33 cellular contexts compared by ENCODE assay signal in the genomic region with DNA sequence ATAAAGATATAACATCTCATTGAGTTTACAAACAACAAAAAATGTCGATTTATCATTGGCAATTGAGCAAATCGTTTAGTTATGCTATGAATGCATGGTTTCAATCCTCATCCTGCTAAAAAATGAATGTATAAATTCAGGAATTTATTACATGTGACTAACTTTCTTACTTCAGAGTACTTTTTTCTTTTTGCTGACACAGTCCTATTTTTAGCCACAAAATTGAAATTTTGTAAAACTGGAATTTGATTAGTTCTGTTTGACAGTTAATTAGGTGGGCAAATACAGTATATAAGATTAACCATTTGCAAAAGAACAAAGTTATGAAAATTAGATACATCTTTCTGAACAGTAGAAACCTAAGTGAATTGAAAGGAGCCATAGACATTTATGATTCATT.
DNase-seq lines count a peak whose midpoint lies in the region; ATAC-seq, FAIRE-seq and TF ChIP-seq lines count a peak whose summit lies in the region.
"Had no signal": no experiment of that assay in that cellular context is flagged by ENCODE, and none has a peak within 500 bp of the region (broad histone marks: within the 10 kb centered on the region; RNA-seq: fewer than 3 reads in every experiment).

No MANE protein-coding gene starts in this region.

- in situ Hi-C loops in HepG2 (cut with HindIII; ENCODE audit: extremely low pct_ligation_motif_present, low pct_unique_long_range_greater_than_20kb) (no loop called here), IMR-90 (cut with MboI; ENCODE audit: low sequenced_read_pairs) (no loop called here), K562 (cut with MboI) (no loop called here)

- H3K36me3 ChIP-seq in HepG2 (replicated peaks in 1 of 2; ENCODE audit: control insufficient read depth in 1 of 2, insufficient read depth in 2 of 2, low read length in 2 of 2) (no peaks in the 10 kb centered on the region), right lobe of liver (no peaks in the 10 kb centered on the region), IMR-90 (ENCODE audit: control insufficient read depth, insufficient read depth, low read length) (no peaks in the 10 kb centered on the region), K562 (ENCODE audit: control insufficient read depth, insufficient read depth, low read length) (no peaks in the 10 kb centered on the region)
- H3K36me3 ChIP-seq: BE2C; BLaER1; BLaER1 treated with 17β-estradiol and CSF1 and Interleukin-3, amounts not matched to agents 10 nM and 100 nM had no signal

- no peak overlapping the region for H3K4me3 ChIP-seq in HepG2 (replicated peaks in 1 of 3; ENCODE audit: insufficient read depth in 1 of 3, low read depth in 2 of 3, low read length in 3 of 3)
- no peak overlapping the region for H3K4me3 ChIP-seq in right lobe of liver
- no peak overlapping the region for H3K4me3 ChIP-seq in A549
- H3K4me3 ChIP-seq in IMR-90 (ENCODE audit: insufficient read depth, low read depth, low read length): no peak overlapping the region
- H3K4me3 ChIP-seq in K562: no peak overlapping the region
- H3K4me3 ChIP-seq: BLaER1; BLaER1 treated with 17β-estradiol and CSF1 and Interleukin-3, amounts not matched to agents 10 nM and 100 nM had no signal

- no peaks in the 10 kb centered on the region for H4K20me1 ChIP-seq in HepG2 (ENCODE audit: insufficient read depth, low read length)
- no peaks in the 10 kb centered on the region for H4K20me1 ChIP-seq in IMR-90 (ENCODE audit: insufficient read depth, low read length)
- H4K20me1 ChIP-seq in K562 (replicated peaks; ENCODE audit: control insufficient read depth, insufficient read depth, low read length): no peaks in the 10 kb centered on the region
- H4K20me1 ChIP-seq: BLaER1; BLaER1 treated with 17β-estradiol and CSF1 and Interleukin-3, amounts not matched to agents 10 nM and 100 nM had no signal

- TF ChIP-seq POLR2A in HepG2 (IDR thresholded peaks at IDR 0.05; ENCODE audit: insufficient read depth in 1 of 2, low read depth in 2 of 2, low read length in 2 of 2): no peak
- TF ChIP-seq POLR2A in right lobe of liver (IDR thresholded peaks at IDR 0.05): no peak
- no peak for TF ChIP-seq POLR2A in A549 (IDR thresholded peaks at IDR 0.05; ENCODE audit: low read length)
- TF ChIP-seq POLR2A in IMR-90 (IDR thresholded peaks at IDR 0.05; ENCODE audit: low read depth, low read length): no peak
- TF ChIP-seq POLR2A in K562 (conservative IDR thresholded peaks at IDR 0.05): no peak

- H4K5ac ChIP-seq in IMR-90 (ENCODE audit: low read depth, low read length): no peak overlapping the region

- H3K18ac ChIP-seq in IMR-90 (ENCODE audit: low read depth, low read length): no peak overlapping the region

- ATAC-seq in HepG2 (no peak), right lobe of liver (no peak), A549 (no peak), IMR-90 (ENCODE audit: low read depth) (no peak), K562 (no peak)
- ATAC-seq: CD8-positive, alpha-beta T cell had no signal

- H2AK9ac ChIP-seq in IMR-90 (replicated peaks; ENCODE audit: low read depth, low read length, poor library complexity): no peak overlapping the region

- no peak overlapping the region for H2AK5ac ChIP-seq in IMR-90 (ENCODE audit: low read depth, low read length)

- H3K27me3 ChIP-seq in HepG2 (ENCODE audit: control insufficient read depth in 1 of 2, insufficient read depth in 2 of 2, low read length in 2 of 2) (no peaks in the 10 kb centered on the region), right lobe of liver (no peaks in the 10 kb centered on the region), IMR-90 (ENCODE audit: control insufficient read depth, insufficient read depth, low read length) (no peaks in the 10 kb centered on the region), K562 (ENCODE audit: control insufficient read depth in 2 of 2, insufficient read depth in 2 of 2, low read length in 2 of 2) (no peaks in the 10 kb centered on the region)
- H3K27me3 ChIP-seq: BE2C; BLaER1; BLaER1 treated with 17β-estradiol and CSF1 and Interleukin-3, amounts not matched to agents 10 nM and 100 nM had no signal

- H3K9me3 ChIP-seq in HepG2 (ENCODE audit: low read length) (peaks cover 15% of the 10 kb centered on the region), right lobe of liver (no peaks in the 10 kb centered on the region), A549 (peaks cover 14% of the 10 kb centered on the region; the same call in 2 of the 3 replicates), IMR-90 (ENCODE audit: control insufficient read depth, insufficient read depth, low read length) (peaks cover 5% of the 10 kb centered on the region; the same call in 1 of the 2 replicates), K562 (replicated peaks; ENCODE audit: control insufficient read depth, insufficient read depth, low read depth, low read length) (no peaks in the 10 kb centered on the region; the same call in 1 of the 2 replicates)
- H3K9me3 ChIP-seq: BE2C had no signal

- TF ChIP-seq RAD21 in HepG2 (CRISPR knock-in tag; IDR thresholded peaks at IDR 0.05) (no peak), A549 (conservative IDR thresholded peaks at IDR 0.05 in 1 of 2, IDR thresholded peaks at IDR 0.05 in 1 of 2) (no peak), IMR-90 (IDR thresholded peaks at IDR 0.05; ENCODE audit: low read length) (no peak), K562 (CRISPR knock-in tag; conservative IDR thresholded peaks at IDR 0.05 in 1 of 2, IDR thresholded peaks at IDR 0.05 in 1 of 2) (no peak)

- H3K4me2 ChIP-seq in HepG2 (ENCODE audit: low read depth, low read length) (no peak overlapping the region), A549 (no peak overlapping the region), IMR-90 (ENCODE audit: low read depth, low read length) (no peak overlapping the region), K562 (ENCODE audit: insufficient read depth, low read length) (no peak overlapping the region)
- H3K4me2 ChIP-seq: BLaER1; BLaER1 treated with 17β-estradiol and CSF1 and Interleukin-3, amounts not matched to agents 10 nM and 100 nM had no signal

- H2BK5ac ChIP-seq in IMR-90 (ENCODE audit: low read depth, low read length, poor library complexity, severe bottlenecking): no peak overlapping the region

- TF ChIP-seq EP300 in HepG2 (IDR thresholded peaks at IDR 0.05; ENCODE audit: low read depth in 2 of 2, low read length in 2 of 2) (no peak), HepG2 (CRISPR knock-in tag; IDR thresholded peaks at IDR 0.05; ENCODE audit: borderline replicate concordance) (no peak), A549 (IDR thresholded peaks at IDR 0.05) (no peak), K562 (IDR thresholded peaks at IDR 0.05; ENCODE audit: low read length) (no peak)

- H3K79me2 ChIP-seq in HepG2 (ENCODE audit: insufficient read depth, low read length) (no peaks in the 10 kb centered on the region), K562 (ENCODE audit: control insufficient read depth, insufficient read depth, low read length) (no peaks in the 10 kb centered on the region)

- no peak overlapping the region for H4K91ac ChIP-seq in IMR-90 (ENCODE audit: insufficient read depth, low read depth, low read length)

- TF ChIP-seq CTCF in HepG2 (CRISPR knock-in tag; IDR thresholded peaks at IDR 0.05) (no peak), right lobe of liver (IDR thresholded peaks at IDR 0.05) (no peak), A549 (IDR thresholded peaks at IDR 0.05) (no peak), IMR-90 (conservative IDR thresholded peaks at IDR 0.05; ENCODE audit: low read depth, low read length) (no peak), K562 (IDR thresholded peaks at IDR 0.05 in 2 of 3, conservative IDR thresholded peaks at IDR 0.05 in 1 of 3; ENCODE audit: insufficient read depth in 2 of 3, low read depth in 1 of 3, low read length in 3 of 3) (no peak)

- H2AFZ ChIP-seq in HepG2 (ENCODE audit: low read length) (no peak overlapping the region), IMR-90 (replicated peaks; ENCODE audit: low read length, poor library complexity) (no peak overlapping the region), K562 (ENCODE audit: low read depth, low read length) (no peak overlapping the region)

- dilution Hi-C loops in IMR-90 (cut with HindIII; ENCODE audit: low sequenced_read_pairs, unreplicated experiment): no loop called here

- no peaks in the 10 kb centered on the region for H3K9me1 ChIP-seq in IMR-90 (ENCODE audit: insufficient read depth, low read length)
- H3K9me1 ChIP-seq in K562 (ENCODE audit: control insufficient read depth, insufficient read depth, low read length): no peaks in the 10 kb centered on the region

- no peak overlapping the region for H2BK120ac ChIP-seq in IMR-90 (ENCODE audit: low read depth, low read length)

- H3K4ac ChIP-seq in IMR-90 (ENCODE audit: low read depth, low read length): no peak overlapping the region

- no peak overlapping the region for H4K8ac ChIP-seq in IMR-90 (ENCODE audit: low read depth in 2 of 2, low read length in 2 of 2)

- H3K56ac ChIP-seq in IMR-90 (ENCODE audit: extremely low read depth, insufficient read depth, low read length): no peak overlapping the region

- intact Hi-C loops in HepG2 (cut with micrococcal nuclease; ENCODE audit: unreplicated experiment) (no loop called here), right lobe of liver (cut with DNase I) (no loop called here), IMR-90 (cut with micrococcal nuclease) (no loop called here), K562 (cut with micrococcal nuclease) (no loop called here)

- H3K4me1 ChIP-seq in HepG2 (ENCODE audit: insufficient read depth, low read length) (no peaks in the 10 kb centered on the region), right lobe of liver (no peaks in the 10 kb centered on the region), A549 (no peaks in the 10 kb centered on the region), IMR-90 (ENCODE audit: control insufficient read depth, insufficient read depth, low read length) (no peaks in the 10 kb centered on the region), K562 (replicated peaks in 1 of 2; ENCODE audit: control insufficient read depth in 2 of 2, insufficient read depth in 2 of 2, low read length in 2 of 2) (no peaks in the 10 kb centered on the region)
- H3K4me1 ChIP-seq: BE2C; BLaER1; BLaER1 treated with 17β-estradiol and CSF1 and Interleukin-3, amounts not matched to agents 10 nM and 100 nM had no signal

- CTCF ChIA-PET in HepG2 (lab: Yijun Ruan, JAX; ENCODE audit: low intra/inter-chr PET ratio, low total read pairs): no interaction called here
- CTCF ChIA-PET in A549 (lab: Yijun Ruan, JAX): no interaction called here
- CTCF ChIA-PET in IMR-90 (lab: Yijun Ruan, JAX): no interaction called here
- CTCF ChIA-PET in K562 (lab: Yijun Ruan, JAX; ENCODE audit: low intra/inter-chr PET ratio): no interaction called here

- H2BK15ac ChIP-seq in IMR-90 (ENCODE audit: low read depth, low read length): no peak overlapping the region

- WGBS in HepG2 (ENCODE audit: low lambda C conversion rate): 2% methylated on average over 2 of the region's 2 CpGs
- 39% methylated on average over 2 of the region's 2 CpGs for WGBS in right lobe of liver (ENCODE audit: insufficient coverage, low coverage, low lambda C conversion rate, missing lambda C conversion rate)
- WGBS in A549 (ENCODE audit: missing lambda C conversion rate): 14% methylated on average over 2 of the region's 2 CpGs
- WGBS in IMR-90 (ENCODE audit: extremely low coverage in 2 of 2, insufficient read length in 1 of 2), 2 experiments: no CpG with 5 or more reads among the region's 2 CpGs
- WGBS in K562 (ENCODE audit: insufficient coverage, low coverage, missing lambda C conversion rate): 3% methylated on average over 2 of the region's 2 CpGs

- H3K14ac ChIP-seq in IMR-90 (replicated peaks; ENCODE audit: low read depth, low read length): no peak overlapping the region

- POLR2A ChIA-PET in HepG2 (lab: Yijun Ruan, JAX) (no interaction called here), A549 (lab: Yijun Ruan, JAX) (no interaction called here), IMR-90 (lab: Charles Lee; ENCODE audit: unreplicated experiment) (no interaction called here), K562 (lab: Yijun Ruan, JAX) (no interaction called here)

- H3K27ac ChIP-seq in HepG2 (ENCODE audit: extremely low read length, insufficient read depth, low read length) (no peak overlapping the region), right lobe of liver (no peak overlapping the region), A549 (no peak overlapping the region), IMR-90 (ENCODE audit: insufficient read depth, low read length) (no peak overlapping the region), K562 (ENCODE audit: extremely low read depth, low read depth, low read length) (no peak overlapping the region)
- H3K27ac ChIP-seq: 22Rv1; BLaER1; BLaER1 treated with 17β-estradiol and CSF1 and Interleukin-3, amounts not matched to agents 10 nM and 100 nM; C4-2B had no signal

- H3K79me1 ChIP-seq in IMR-90 (ENCODE audit: low read depth in 1 of 2, low read length in 2 of 2): no peaks in the 10 kb centered on the region

- H3K23ac ChIP-seq in IMR-90 (ENCODE audit: low read depth, low read length): no peak overlapping the region

- FAIRE-seq in HepG2 (lab: Jason Lieb, UNC) (no peak), A549 (lab: Jason Lieb, UNC) (no peak), K562 (lab: Jason Lieb, UNC) (no peak)
- FAIRE-seq: D721Med had no signal

- DNase-seq in HepG2 (ENCODE audit: low spot score) (no peak), right lobe of liver (no peak), A549 (ENCODE audit: low read depth in 1 of 2, low spot score in 1 of 2) (no peak), IMR-90 (no peak), K562 (ENCODE audit: extremely low read depth in 1 of 4, low spot score in 3 of 4) (no peak), amniotic stem cell (lab: John Stamatoyannopoulos, UW) (no peak), HuH-7.5 (ENCODE audit: low spot score) (no peak), retina (no peak)
- DNase-seq: 8988T; ACHN; AML-193; BE2C; C1 segment of cervical spinal cord; Caco-2; Calu3; CD4-positive, alpha-beta memory T cell; CD4-positive, alpha-beta T cell; CD4-positive, CD25-positive, alpha-beta regulatory T cell; CD8-positive, alpha-beta memory T cell; CD8-positive, alpha-beta T cell; COR-L47; DMS 273 treated with DMSO at 0.1 percent for 48 hours; DMS153; DMS53; DMS79; DMS79 treated with DMSO at 0.1 percent for 48 hours; DND-41; EL had no signal

- BruUV-seq in HepG2 (replicated peaks; lab: Mats Ljungman, UMichigan) (no TSS peak), IMR-90 (replicated peaks; lab: Mats Ljungman, UMichigan) (no TSS peak), K562 (replicated peaks; lab: Mats Ljungman, UMichigan) (no TSS peak)

- no peak overlapping the region for H2BK20ac ChIP-seq in IMR-90 (ENCODE audit: low read depth, low read length)

- H3K9ac ChIP-seq in HepG2 (ENCODE audit: insufficient read depth, low read depth, low read length) (no peak overlapping the region), IMR-90 (ENCODE audit: low read depth, low read length) (no peak overlapping the region), K562 (ENCODE audit: insufficient read depth in 1 of 2, low read depth in 2 of 2, low read length in 2 of 2) (no peak overlapping the region)
- H3K9ac ChIP-seq: BLaER1; BLaER1 treated with 17β-estradiol and CSF1 and Interleukin-3, amounts not matched to agents 10 nM and 100 nM had no signal

Comparison
In these comparisons a context has a peak if more than half of its experiments do, and no peak if none do; other contexts are left out.
1. Of the 241 proteins assayed by ChIP-seq in both HepG2 and K562: peak only in HepG2: MAFK; only in K562: MAFG; in both: MAFF; in neither: 238.